Comparison of ENCODE assay signal across 8 cellular contexts in the genomic region with DNA sequence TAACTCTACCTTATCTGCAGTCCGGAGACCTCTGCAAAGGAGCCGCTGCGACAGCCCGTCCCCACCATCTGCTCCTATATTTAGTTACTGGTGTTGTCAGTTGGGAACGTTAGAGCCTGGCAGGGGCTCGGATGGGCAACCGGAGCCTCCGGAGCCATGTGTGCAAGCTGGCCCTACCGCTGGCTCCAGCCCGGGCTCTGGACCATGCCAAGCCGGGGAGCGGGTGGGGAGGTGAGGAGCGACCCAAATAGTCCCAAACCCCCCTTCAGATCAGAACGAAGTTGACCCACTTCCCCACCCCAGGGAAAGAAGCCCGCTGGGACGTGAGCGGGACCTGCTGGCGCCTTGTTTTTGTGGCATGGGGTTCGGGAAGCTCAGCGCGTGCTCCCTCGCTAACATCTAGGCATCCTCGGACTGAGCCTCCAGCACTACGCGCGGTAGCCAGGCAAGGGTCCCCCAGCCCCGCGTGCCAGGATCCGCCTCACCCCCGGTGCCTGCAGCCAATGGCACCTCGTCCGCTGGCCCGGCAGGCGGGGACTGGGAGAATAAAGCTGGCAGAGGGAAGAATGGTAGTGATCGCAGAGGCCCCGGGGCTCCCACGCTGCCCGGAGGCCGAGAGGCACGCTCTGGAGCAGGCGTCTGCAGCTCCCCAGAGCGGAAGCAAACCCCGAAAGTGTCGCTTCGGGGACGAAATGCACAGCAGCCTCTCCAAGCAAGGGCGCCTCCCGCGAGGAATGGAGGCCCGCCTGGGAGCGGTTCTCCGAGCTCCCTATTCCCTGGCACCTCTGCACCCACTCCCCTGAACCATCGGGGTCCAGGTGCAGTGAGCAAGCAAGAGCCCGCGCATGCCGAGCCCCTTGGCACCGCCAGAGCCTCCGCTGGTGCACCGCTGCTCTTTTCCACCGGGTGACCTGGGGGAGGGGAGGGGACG. TPM values are rescaled to one million over a fixed set of nuclear protein-coding genes. Genes with fewer than 3 reads are reported as not detected.
DNase-seq lines count a peak whose midpoint lies in the region; ATAC-seq and TF ChIP-seq lines count a peak whose summit lies in the region.

No MANE protein-coding gene starts in this region.

- no peak for TF ChIP-seq CTCF in WTC11 (IDR thresholded peaks at IDR 0.05)

- peak overlapping the region; percentile 92 for H3K9ac ChIP-seq in Karpas-422 (ENCODE audit: low read length)

- peaks cover 7% of the 10 kb centered on the region; the same call in 1 of the 2 replicates for H3K36me3 ChIP-seq in Karpas-422 (ENCODE audit: insufficient read depth, low read length)
- no peaks in the 10 kb centered on the region for H3K36me3 ChIP-seq in effector memory CD4-positive, alpha-beta T cell (ENCODE audit: control insufficient read depth, insufficient read depth, low read length)

- peak; percentile 75 for DNase-seq in GM03348 (ENCODE audit: low spot score)
- DNase-seq in Karpas-422 = peak; percentile 86
- DNase-seq in WTC11 (ENCODE audit: low spot score) = peak; percentile 62
- DNase-seq in effector memory CD4-positive, alpha-beta T cell = no peak
- DNase-seq in medulla oblongata (ENCODE audit: extremely low spot score) = peak; percentile 39
- no peak for DNase-seq in stimulated activated naive CD8-positive, alpha-beta T cell treated with anti-CD3 and anti-CD28 coated beads, Interleukin-15, amount 100 ng/mL, for 72 hours
- DNase-seq in H4 (ENCODE audit: low spot score) = no peak

- peak overlapping the region; percentile 82 for H3K4me3 Mint-ChIP-seq in WTC11
- peak overlapping the region; percentile 80 to 91 for H3K4me3 Mint-ChIP-seq in stimulated activated naive CD8-positive, alpha-beta T cell treated with anti-CD3 and anti-CD28 coated beads, Interleukin-15, amount 100 ng/mL, for 72 hours

- no peak overlapping the region for H3K27ac Mint-ChIP-seq in WTC11
- no peak overlapping the region for H3K27ac Mint-ChIP-seq in stimulated activated naive CD8-positive, alpha-beta T cell treated with anti-CD3 and anti-CD28 coated beads, Interleukin-15, amount 100 ng/mL, for 72 hours

- no peaks in the 10 kb centered on the region for H3K9me3 ChIP-seq in Karpas-422 (ENCODE audit: low read length)
- H3K9me3 ChIP-seq in effector memory CD4-positive, alpha-beta T cell (ENCODE audit: control insufficient read depth, low read length) = peaks cover 3% of the 10 kb centered on the region

- no peaks in the 10 kb centered on the region for H4K20me1 ChIP-seq in Karpas-422 (ENCODE audit: insufficient read depth, low read depth, low read length)

- H3K4me1 Mint-ChIP-seq in WTC11 = peaks cover 46% of the 10 kb centered on the region
- H3K4me1 Mint-ChIP-seq in stimulated activated naive CD8-positive, alpha-beta T cell treated with anti-CD3 and anti-CD28 coated beads, Interleukin-15, amount 100 ng/mL, for 72 hours = peaks cover 24% of the 10 kb centered on the region

- H2AFZ ChIP-seq in Karpas-422 (ENCODE audit: low read length) = peak overlapping the region; percentile 67; the same call in 1 of the 2 replicates

- ATAC-seq in GM21723 (IDR thresholded peaks at IDR 0.05; ENCODE audit: unreplicated experiment) (peak; percentile 44), WTC11 (peak; percentile 16)
- peak; percentile 68 for ATAC-seq in stimulated activated naive CD8-positive, alpha-beta T cell treated with anti-CD3 and anti-CD28 coated beads, Interleukin-15, amount 100 ng/mL, for 72 hours

- H3K9me3 Mint-ChIP-seq in WTC11 = 0 out of 2 replicates have a peak, but pooled peaks cover 3% of the 10 kb centered on the region
- peaks cover 0 to 8% of the 10 kb centered on the region in 2 donors for H3K9me3 Mint-ChIP-seq in stimulated activated naive CD8-positive, alpha-beta T cell treated with anti-CD3 and anti-CD28 coated beads, Interleukin-15, amount 100 ng/mL, for 72 hours

- peaks cover 13% of the 10 kb centered on the region for H3K4me1 ChIP-seq in Karpas-422 (ENCODE audit: low read length)
- H3K4me1 ChIP-seq in effector memory CD4-positive, alpha-beta T cell (ENCODE audit: control insufficient read depth, insufficient read depth, low read length, poor library complexity, severe bottlenecking) = peaks cover 6% of the 10 kb centered on the region

- POLR2A ChIA-PET in WTC11 (lab: Charles Lee) = interaction anchor here (1.3 kb wide), 1 partner anchor 22 kb away, joined by 3 read pairs; the partner anchor contains the start of gene EIF4EBP2

- H3K27me3 ChIP-seq in Karpas-422 (ENCODE audit: low read length) = no peaks in the 10 kb centered on the region
- no peaks in the 10 kb centered on the region for H3K27me3 ChIP-seq in effector memory CD4-positive, alpha-beta T cell (replicated peaks; ENCODE audit: control insufficient read depth, insufficient read depth, low read length, poor library complexity, severe bottlenecking)

- no peaks in the 10 kb centered on the region for H3K36me3 Mint-ChIP-seq in WTC11

- H3K4me3 ChIP-seq in Karpas-422 (ENCODE audit: low read length) = peak overlapping the region; percentile 93
- peak overlapping the region; percentile 81 for H3K4me3 ChIP-seq in effector memory CD4-positive, alpha-beta T cell (ENCODE audit: insufficient read depth, low read depth, low read length, poor library complexity, severe bottlenecking)

- H3K4me2 ChIP-seq in Karpas-422 (ENCODE audit: low read depth, low read length, poor library complexity, severe bottlenecking) = peak overlapping the region; percentile 69

- H3K9me2 ChIP-seq in Karpas-422 (replicated peaks; ENCODE audit: insufficient read depth, low read length) = no peaks in the 10 kb centered on the region

- H3K27me3 Mint-ChIP-seq in WTC11 (ENCODE audit: low read depth) = peaks cover 14% of the 10 kb centered on the region
- H3K27me3 Mint-ChIP-seq in stimulated activated naive CD8-positive, alpha-beta T cell treated with anti-CD3 and anti-CD28 coated beads, Interleukin-15, amount 100 ng/mL, for 72 hours = peaks cover 27% of the 10 kb centered on the region

- H3K27ac ChIP-seq in Karpas-422 (ENCODE audit: low read length) = peak overlapping the region; percentile 58
- no peak overlapping the region for H3K27ac ChIP-seq in effector memory CD4-positive, alpha-beta T cell (ENCODE audit: insufficient read depth, low read length, poor library complexity, severe bottlenecking)

- CTCF ChIA-PET in WTC11 (lab: Charles Lee) = interaction anchor here (0.8 to 4.2 kb wide), 16 partner anchors 8 to 275 kb away, joined by 3 to 36 read pairs (median 4); partner anchors contain the start of gene EIF4EBP2

- peaks cover 49% of the 10 kb centered on the region for H3K79me2 ChIP-seq in Karpas-422 (ENCODE audit: low read length)

TF ChIP-seq in WTC11, 78 proteins besides CTCF, POLR2A, EP300 and RAD21 (continues in another document):
- TF ChIP-seq ZNF423 (CRISPR knock-in tag; IDR thresholded peaks at IDR 0.05) (no peak), HMGXB4 (CRISPR knock-in tag; IDR thresholded peaks at IDR 0.05) (peak; percentile 82; the same call in 1 of the 2 replicates), NR1H2 (CRISPR knock-in tag; IDR thresholded peaks at IDR 0.05) (peak; percentile 29; the same call in 1 of the 2 replicates), MXD4 (CRISPR knock-in tag; IDR thresholded peaks at IDR 0.05; ENCODE audit: borderline replicate concordance) (no peak), GRHL2 (CRISPR knock-in tag; IDR thresholded peaks at IDR 0.05; ENCODE audit: insufficient replicate concordance, severe bottlenecking) (no peak)
- TF ChIP-seq, protein P1, sequence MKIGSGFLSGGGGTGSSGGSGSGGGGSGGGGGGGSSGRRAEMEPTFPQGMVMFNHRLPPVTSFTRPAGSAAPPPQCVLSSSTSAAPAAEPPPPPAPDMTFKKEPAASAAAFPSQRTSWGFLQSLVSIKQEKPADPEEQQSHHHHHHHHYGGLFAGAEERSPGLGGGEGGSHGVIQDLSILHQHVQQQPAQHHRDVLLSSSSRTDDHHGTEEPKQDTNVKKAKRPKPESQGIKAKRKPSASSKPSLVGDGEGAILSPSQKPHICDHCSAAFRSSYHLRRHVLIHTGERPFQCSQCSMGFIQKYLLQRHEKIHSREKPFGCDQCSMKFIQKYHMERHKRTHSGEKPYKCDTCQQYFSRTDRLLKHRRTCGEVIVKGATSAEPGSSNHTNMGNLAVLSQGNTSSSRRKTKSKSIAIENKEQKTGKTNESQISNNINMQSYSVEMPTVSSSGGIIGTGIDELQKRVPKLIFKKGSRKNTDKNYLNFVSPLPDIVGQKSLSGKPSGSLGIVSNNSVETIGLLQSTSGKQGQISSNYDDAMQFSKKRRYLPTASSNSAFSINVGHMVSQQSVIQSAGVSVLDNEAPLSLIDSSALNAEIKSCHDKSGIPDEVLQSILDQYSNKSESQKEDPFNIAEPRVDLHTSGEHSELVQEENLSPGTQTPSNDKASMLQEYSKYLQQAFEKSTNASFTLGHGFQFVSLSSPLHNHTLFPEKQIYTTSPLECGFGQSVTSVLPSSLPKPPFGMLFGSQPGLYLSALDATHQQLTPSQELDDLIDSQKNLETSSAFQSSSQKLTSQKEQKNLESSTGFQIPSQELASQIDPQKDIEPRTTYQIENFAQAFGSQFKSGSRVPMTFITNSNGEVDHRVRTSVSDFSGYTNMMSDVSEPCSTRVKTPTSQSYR (CRISPR knock-in tag; IDR thresholded peaks at IDR 0.05) = peak; percentile 9

RNA-seq across cellular contexts. Expression of gene LRRC20, which starts 0.7 kb away (rescaled TPM):
- 13.6 and 37.0 TPM in 2 replicates for total RNA-seq in Karpas-422 (2014; rRNA removed; shearing (Covaris generic); ENCODE audit: low replicate concordance)
- 26.4 to 29.4 TPM (median 28.1 TPM) in 3 replicates for total RNA-seq in WTC11 (2021)
- total RNA-seq in H4 (2014; rRNA removed; shearing (Covaris generic)) = 8.2 and 9.3 TPM in 2 replicates

RNA-seq across cellular contexts. Expression of gene EIF4EBP2, which starts 22.2 kb away (rescaled TPM):
- total RNA-seq in Karpas-422 (2014; rRNA removed; shearing (Covaris generic); ENCODE audit: low replicate concordance) = 35.3 and 78.0 TPM in 2 replicates
- 111 to 114 TPM (median 112 TPM) in 3 replicates for total RNA-seq in WTC11 (2021)
- 28.7 and 38.8 TPM in 2 replicates for total RNA-seq in H4 (2014; rRNA removed; shearing (Covaris generic))

RNA-seq across cellular contexts. Expression of gene NODAL, which starts 59.7 kb away (rescaled TPM):
- total RNA-seq in Karpas-422 (2014; rRNA removed; shearing (Covaris generic); ENCODE audit: low replicate concordance) = not detected in 2 replicates
- total RNA-seq in WTC11 (2021) = 41.1 to 57.0 TPM (median 41.5 TPM) in 3 replicates
- total RNA-seq in H4 (2014; rRNA removed; shearing (Covaris generic)) = not detected in 2 replicates

Comparison
In these comparisons a context has a peak if more than half of its experiments do, and no peak if none do; other contexts are left out.
1. DNase-seq: peak in GM03348 (single experiment), Karpas-422 (single experiment), WTC11 (single experiment) and medulla oblongata (single experiment); none in effector memory CD4-positive, alpha-beta T cell (0 of 3), stimulated activated naive CD8-positive, alpha-beta T cell treated with anti-CD3 and anti-CD28 coated beads, Interleukin-15, amount 100 ng/mL, for 72 hours (0 of 2) and H4 (single experiment).
2. ATAC-seq: peak in every context shown above with its lines; median percentile 68 in stimulated activated naive CD8-positive, alpha-beta T cell treated with anti-CD3 and anti-CD28 coated beads, Interleukin-15, amount 100 ng/mL, for 72 hours; 44 in GM21723; 16 in WTC11.
3. RNA of gene NODAL, which starts 59.7 kb away (total RNA-seq): 41.1 to 57.0 TPM in WTC11; not detected in Karpas-422 and not detected in H4; every median in the first group is over 10 times any median in the second.